25 cellular contexts compared by ENCODE assay signal in genomic region chr6:71079707-71080106, GRCh38.
DNase-seq lines count a peak whose midpoint lies in the region; ATAC-seq, FAIRE-seq and TF ChIP-seq lines count a peak whose summit lies in the region.
"Had no signal": no experiment of that assay in that cellular context is flagged by ENCODE, and none has a peak within 500 bp of the region (broad histone marks: within the 10 kb centered on the region; RNA-seq: fewer than 3 reads in every experiment).

No MANE protein-coding gene starts in this region.

- H3K4me3 ChIP-seq in AG10803 (ENCODE audit: low read length) (no peak overlapping the region), bronchial epithelial cell (ENCODE audit: low read depth, low read length) (no peak overlapping the region)
- H3K4me3 ChIP-seq: GM12878, MG63, skin epidermis had no signal

- TF ChIP-seq CTCF in AG10803 (conservative IDR thresholded peaks at IDR 0.05; ENCODE audit: low read length), result no peak
- no peak for TF ChIP-seq CTCF in bronchial epithelial cell (IDR thresholded peaks at IDR 0.05; ENCODE audit: insufficient read depth, low read length, severe bottlenecking)

- H3K36me3 ChIP-seq in bronchial epithelial cell (ENCODE audit: control insufficient read depth, insufficient read depth, low read length), result no peaks in the 10 kb centered on the region
- H3K36me3 ChIP-seq: MG63 had no signal

- no peak for ATAC-seq in HG02870 (IDR thresholded peaks at IDR 0.05; ENCODE audit: unreplicated experiment)
- ATAC-seq: activated T-helper 17 cell treated with anti-CD3 and anti-CD28 coated beads, Interleukin-2, amount 50 U/mL, for 72 hours; GM12878; left ventricle myocardium superior had no signal

- no peaks in the 10 kb centered on the region for H3K27me3 ChIP-seq in bronchial epithelial cell (ENCODE audit: control insufficient read depth, insufficient read depth, low read length)
- H3K27me3 ChIP-seq: MG63 had no signal

- DNase-seq in AG10803 (ENCODE audit: low read depth), result peak; percentile 10
- peak; percentile 50 for DNase-seq in HS-5 (ENCODE audit: low read depth)
- peak; percentile 66 for DNase-seq in bronchial epithelial cell (ENCODE audit: low read depth)
- peak; percentile 55 for DNase-seq in iris pigment epithelial cell (ENCODE audit: low read depth)
- no peak for DNase-seq in NK-92 (lab: John Stamatoyannopoulos, UW; ENCODE audit: unreplicated experiment)
- DNase-seq in ecto neural progenitor cell (ENCODE audit: low spot score), result no peak
- DNase-seq in hippocampal formation (lab: John Stamatoyannopoulos, UW), result no peak
- DNase-seq: ACHN; activated CD4-positive, alpha-beta T cell treated with anti-CD3 and anti-CD28 coated beads for 48 hours; activated naive CD8-positive, alpha-beta T cell treated with anti-CD3 and anti-CD28 coated beads, Interleukin-2, amount 10 ng/mL, durations not matched to agents 7 days and 5 days; caudate nucleus; erythroblast; head of caudate nucleus; left ventricle myocardium superior; NCI-H1436 treated with DMSO at 0.1 percent for 48 hours; NCI-H774; OCI-M1; stimulated activated naive CD4-positive, alpha-beta T cell; T-helper 1 cell had no signal

- no peak for FAIRE-seq in bronchial epithelial cell (lab: Jason Lieb, UNC)
- FAIRE-seq: GM12878, GM19239 had no signal

Comparison
In these comparisons a context has a peak if more than half of its experiments do, and no peak if none do; other contexts are left out.
1. DNase-seq: peak in AG10803 (single experiment), HS-5 (single experiment), bronchial epithelial cell (single experiment) and iris pigment epithelial cell (single experiment); none in NK-92 (single experiment), ecto neural progenitor cell (single experiment) and hippocampal formation (0 of 2).